In the genomic region with DNA sequence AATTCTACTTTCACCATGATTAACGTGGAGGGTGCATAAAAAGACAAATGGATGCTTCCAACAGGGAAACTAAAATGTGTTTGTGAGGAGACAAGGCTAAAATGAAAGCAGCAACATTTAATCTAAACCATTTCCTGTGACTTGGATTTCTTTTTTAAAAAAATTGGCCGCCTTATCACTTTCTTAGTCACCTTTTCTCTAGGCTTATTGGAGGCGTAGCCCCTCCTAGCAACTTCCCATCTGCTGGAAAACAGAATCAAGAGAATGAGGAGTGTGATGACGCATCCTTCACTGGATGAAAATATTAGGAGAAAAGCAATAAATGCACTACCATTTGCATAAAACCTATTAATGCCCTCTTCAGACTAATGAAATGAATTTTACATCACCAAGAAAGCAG, we compare ENCODE assay signal across 10 cellular contexts. TPM values are rescaled to one million over a fixed set of nuclear protein-coding genes. Genes with fewer than 3 reads are reported as not detected.
DNase-seq lines count a peak whose midpoint lies in the region; ATAC-seq and TF ChIP-seq lines count a peak whose summit lies in the region.
"Had no signal": no experiment of that assay in that cellular context is flagged by ENCODE, and none has a peak within 500 bp of the region (broad histone marks: within the 10 kb centered on the region; RNA-seq: fewer than 3 reads in every experiment).

No MANE protein-coding gene starts in this region.

- peaks cover 68% of the 10 kb centered on the region for H3K4me1 Mint-ChIP-seq in activated naive CD4-positive, alpha-beta T cell treated with anti-CD3 and anti-CD28 coated beads, Interleukin-2, amount 50 U/mL, for 24 hours
- peaks cover 35% of the 10 kb centered on the region for H3K4me1 Mint-ChIP-seq in activated naive CD8-positive, alpha-beta T cell treated with anti-CD3 and anti-CD28 coated beads, Interleukin-2, amount 10 ng/mL, durations not matched to agents 7 days and 5 days

- H3K9me3 Mint-ChIP-seq in activated naive CD4-positive, alpha-beta T cell treated with anti-CD3 and anti-CD28 coated beads, Interleukin-2, amount 50 U/mL, for 24 hours: peaks cover under 1% of the 10 kb centered on the region
- H3K9me3 Mint-ChIP-seq in activated naive CD4-positive, alpha-beta T cell treated with anti-CD3 and anti-CD28 coated beads, Interleukin-2, amount 50 U/mL, for 72 hours: peaks cover 0 to under 1% of the 10 kb centered on the region in 2 donors
- H3K9me3 Mint-ChIP-seq in activated naive CD8-positive, alpha-beta T cell treated with anti-CD3 and anti-CD28 coated beads, Interleukin-2, amount 10 ng/mL, durations not matched to agents 7 days and 5 days: peaks cover 4% of the 10 kb centered on the region

- H3K27me3 ChIP-seq in hepatocyte: peaks cover 45% of the 10 kb centered on the region
- no peaks in the 10 kb centered on the region for H3K27me3 ChIP-seq in suprapubic skin
- H3K27me3 ChIP-seq in stomach: peaks cover 0 to 19% (median 3%) of the 10 kb centered on the region in 3 donors

- H3K4me3 ChIP-seq in hepatocyte (no peak overlapping the region), suprapubic skin (peak overlapping the region; percentile 69), stomach (peak overlapping the region in 2 of 4 donors; percentile 80 to 87)

- WGBS in hepatocyte (ENCODE audit: low lambda C conversion rate, missing lambda C conversion rate): 91% methylated on average over 4 of the region's 4 CpGs
- 74% methylated on average over 4 of the region's 4 CpGs for WGBS in suprapubic skin
- 82 to 93% (median 89%) methylated on average over 4 of the region's 4 CpGs for WGBS in stomach, 5 donors

- H3K27ac ChIP-seq in hepatocyte (no peak overlapping the region), suprapubic skin (no peak overlapping the region), stomach (no peak overlapping the region)

- H3K79me2 ChIP-seq in hepatocyte: no peaks in the 10 kb centered on the region

- ATAC-seq in activated naive CD4-positive, alpha-beta T cell treated with anti-CD3 and anti-CD28 coated beads, Interleukin-2, amount 50 U/mL, for 72 hours: no peak
- no peak for ATAC-seq in activated naive CD8-positive, alpha-beta T cell treated with anti-CD3 and anti-CD28 coated beads, Interleukin-2, amount 10 ng/mL, durations not matched to agents 7 days and 5 days (ENCODE audit: low read depth)
- ATAC-seq: esophagus mucosa had no signal

- TF ChIP-seq EP300 in suprapubic skin (IDR thresholded peaks at IDR 0.05) (no peak), stomach (IDR thresholded peaks at IDR 0.05) (no peak)

- peak overlapping the region; percentile 94 for H3K4me3 Mint-ChIP-seq in activated naive CD4-positive, alpha-beta T cell treated with anti-CD3 and anti-CD28 coated beads, Interleukin-2, amount 50 U/mL, for 24 hours
- peak overlapping the region; percentile 89 for H3K4me3 Mint-ChIP-seq in activated naive CD8-positive, alpha-beta T cell treated with anti-CD3 and anti-CD28 coated beads, Interleukin-2, amount 10 ng/mL, durations not matched to agents 7 days and 5 days

- no peak overlapping the region for H2AFZ ChIP-seq in hepatocyte

- POLR2A ChIA-PET in activated naive CD8-positive, alpha-beta T cell treated with anti-CD3 and anti-CD28 coated beads, Interleukin-2, amount 10 ng/mL, durations not matched to agents 7 days and 5 days (lab: Charles Lee): interaction anchor here (1.6 kb wide), 1 partner anchor 64 kb away, joined by 4 read pairs; the partner anchor contains the start of genes ARSK and SKIC3

- H4K20me1 ChIP-seq in hepatocyte (ENCODE audit: insufficient read depth, poor library complexity, severe bottlenecking): no peaks in the 10 kb centered on the region

- no peaks in the 10 kb centered on the region for H3K9me3 ChIP-seq in hepatocyte (ENCODE audit: low read depth)
- H3K9me3 ChIP-seq in suprapubic skin: no peaks in the 10 kb centered on the region
- H3K9me3 ChIP-seq in stomach: peaks cover 0 to 2% (median 0%) of the 10 kb centered on the region in 4 donors

- peak overlapping the region; percentile 99 for H3K4me2 ChIP-seq in hepatocyte

- TF ChIP-seq CTCF in hepatocyte (IDR thresholded peaks at IDR 0.05; ENCODE audit: poor library complexity) (no peak), suprapubic skin (IDR thresholded peaks at IDR 0.05) (no peak), stomach (IDR thresholded peaks at IDR 0.05) (no peak)

- H3K9me2 ChIP-seq in hepatocyte (replicated peaks; ENCODE audit: insufficient read depth): no peaks in the 10 kb centered on the region

- H3K4me1 ChIP-seq in hepatocyte (ENCODE audit: insufficient read depth) (peaks cover 18% of the 10 kb centered on the region), suprapubic skin (peaks cover 29% of the 10 kb centered on the region), stomach (peaks cover 30 to 35% (median 33%) of the 10 kb centered on the region in 4 donors)

- H3K27ac Mint-ChIP-seq in activated naive CD4-positive, alpha-beta T cell treated with anti-CD3 and anti-CD28 coated beads, Interleukin-2, amount 50 U/mL, for 24 hours: peak overlapping the region; percentile 90
- peak overlapping the region in 1 of 2 donors; percentile 39 for H3K27ac Mint-ChIP-seq in activated naive CD4-positive, alpha-beta T cell treated with anti-CD3 and anti-CD28 coated beads, Interleukin-2, amount 50 U/mL, for 72 hours
- no peak overlapping the region for H3K27ac Mint-ChIP-seq in activated naive CD8-positive, alpha-beta T cell treated with anti-CD3 and anti-CD28 coated beads, Interleukin-2, amount 10 ng/mL, durations not matched to agents 7 days and 5 days

- H3K36me3 Mint-ChIP-seq in activated naive CD4-positive, alpha-beta T cell treated with anti-CD3 and anti-CD28 coated beads, Interleukin-2, amount 50 U/mL, for 24 hours: peaks cover 3% of the 10 kb centered on the region
- H3K36me3 Mint-ChIP-seq in activated naive CD4-positive, alpha-beta T cell treated with anti-CD3 and anti-CD28 coated beads, Interleukin-2, amount 50 U/mL, for 72 hours: peaks cover 14 to 18% of the 10 kb centered on the region in 2 donors
- H3K36me3 Mint-ChIP-seq in activated naive CD8-positive, alpha-beta T cell treated with anti-CD3 and anti-CD28 coated beads, Interleukin-2, amount 10 ng/mL, durations not matched to agents 7 days and 5 days: peaks cover 15% of the 10 kb centered on the region

- H3K36me3 ChIP-seq in hepatocyte (replicated peaks; ENCODE audit: insufficient read depth, low read depth): no peaks in the 10 kb centered on the region
- no peaks in the 10 kb centered on the region for H3K36me3 ChIP-seq in suprapubic skin
- no peaks in the 10 kb centered on the region for H3K36me3 ChIP-seq in stomach

- no peaks in the 10 kb centered on the region for H3K27me3 Mint-ChIP-seq in activated naive CD4-positive, alpha-beta T cell treated with anti-CD3 and anti-CD28 coated beads, Interleukin-2, amount 50 U/mL, for 24 hours
- H3K27me3 Mint-ChIP-seq in activated naive CD8-positive, alpha-beta T cell treated with anti-CD3 and anti-CD28 coated beads, Interleukin-2, amount 10 ng/mL, durations not matched to agents 7 days and 5 days: no peaks in the 10 kb centered on the region

- intact Hi-C loops in stomach (cut with DNase I; ENCODE audit: low total_unique reads): no loop called here

- no peak for TF ChIP-seq POLR2A in suprapubic skin (IDR thresholded peaks at IDR 0.05)
- TF ChIP-seq POLR2A in stomach (IDR thresholded peaks at IDR 0.05): no peak

- no peak for DNase-seq in activated naive CD4-positive, alpha-beta T cell treated with anti-CD3 and anti-CD28 coated beads, Interleukin-2, amount 50 U/mL, for 72 hours (ENCODE audit: low spot score in 2 of 2)
- no peak for DNase-seq in activated naive CD8-positive, alpha-beta T cell treated with anti-CD3 and anti-CD28 coated beads, Interleukin-2, amount 10 ng/mL, durations not matched to agents 7 days and 5 days
- no peak for DNase-seq in hepatocyte (ENCODE audit: low spot score)
- DNase-seq in suprapubic skin (ENCODE audit: low spot score in 2 of 2): no peak
- no peak for DNase-seq in COLO829 (ENCODE audit: low spot score)
- DNase-seq in stomach: no peak
- no peak for DNase-seq in NCI-H2227 (lab: John Stamatoyannopoulos, UW; ENCODE audit: unreplicated experiment)
- DNase-seq: activated CD4-positive, CD25-positive, alpha-beta regulatory T cell had no signal

RNA-seq across cellular contexts. Expression of gene GPR150, which starts 0.8 kb away (rescaled TPM):
- under 1 TPM; 0.39 to 0.74 TPM for total RNA-seq in activated naive CD4-positive, alpha-beta T cell treated with anti-CD3 and anti-CD28 coated beads, Interleukin-2, amount 50 U/mL, for 72 hours
- total RNA-seq in activated naive CD8-positive, alpha-beta T cell treated with anti-CD3 and anti-CD28 coated beads, Interleukin-2, amount 10 ng/mL, durations not matched to agents 7 days and 5 days: 1 to 10 TPM; 1.0 to 1.2 TPM
- 0.36 TPM in 1 of 2 replicates, not detected in the other for total RNA-seq in hepatocyte
- 1.0 and 1.3 TPM in 2 replicates for polyA plus RNA-seq in hepatocyte
- total RNA-seq in suprapubic skin: under 1 TPM in 3 of 4 donors, not detected in 1; 0.48 to 0.60 (median 0.57) TPM
- under 1 TPM in 2 of 5 donors, not detected in 3; 0.18 to 0.89 TPM for total RNA-seq in stomach
- polyA plus RNA-seq in stomach: 1 to 10 TPM in 1 of 3 donors, under 1 TPM in 2; 0.44 to 1.0 (median 0.76) TPM
- total RNA-seq: esophagus mucosa had no signal

RNA-seq across cellular contexts. Expression of gene RFESD, which starts 27.5 kb away (rescaled TPM):
- 1 to 10 TPM; 7.8 to 8.9 TPM for total RNA-seq in activated naive CD4-positive, alpha-beta T cell treated with anti-CD3 and anti-CD28 coated beads, Interleukin-2, amount 50 U/mL, for 72 hours
- total RNA-seq in activated naive CD8-positive, alpha-beta T cell treated with anti-CD3 and anti-CD28 coated beads, Interleukin-2, amount 10 ng/mL, durations not matched to agents 7 days and 5 days: 1 to 10 TPM; 4.2 to 5.0 TPM
- total RNA-seq in hepatocyte (1.6 and 3.6 TPM in 2 replicates), suprapubic skin (1 to 10 TPM; 3.5 to 7.6 (median 4.6) TPM), stomach (1 to 10 TPM in 1 of 5 donors, not detected in 4; 2.0 TPM)
- polyA plus RNA-seq in hepatocyte (2.3 and 3.4 TPM in 2 replicates), stomach (1 to 10 TPM; 1.7 to 3.2 (median 2.0) TPM)
